Comparison of ENCODE assay signal across 9 cellular contexts in genomic region chr20:32681175-32682084, GRCh38. TPM values are rescaled to one million over a fixed set of nuclear protein-coding genes. Genes with fewer than 3 reads are reported as not detected.
DNase-seq lines count a peak whose midpoint lies in the region; ATAC-seq lines count a peak whose summit lies in the region.
"Had no signal": no experiment of that assay in that cellular context is flagged by ENCODE, and none has a peak within 500 bp of the region (broad histone marks: within the 10 kb centered on the region; RNA-seq: fewer than 3 reads in every experiment).

No MANE protein-coding gene starts in this region.

- no peak overlapping the region for H3K27ac Mint-ChIP-seq in activated naive CD8-positive, alpha-beta T cell treated with anti-CD3 and anti-CD28 coated beads, Interleukin-2, amount 50 U/mL, for 24 hours

- H3K4me3 Mint-ChIP-seq in activated naive CD8-positive, alpha-beta T cell treated with anti-CD3 and anti-CD28 coated beads, Interleukin-2, amount 50 U/mL, for 24 hours: no peak overlapping the region

- intact Hi-C loops in posterior vena cava (cut with DNase I): loop anchor here (5.0 to 10.0 kb wide), 2 partner anchors 83 to 96 kb away; partner anchors contain the start of gene DNMT3B (in 1 of the 2)

- DNase-seq in GF-D8 (lab: John Stamatoyannopoulos, UW) (peak; percentile 83), NCI-H146 (lab: John Stamatoyannopoulos, UW) (peak; percentile 84), posterior vena cava (ENCODE audit: low spot score) (no peak), AG20443 (ENCODE audit: low spot score) (no peak)
- DNase-seq in activated naive CD8-positive, alpha-beta T cell treated with anti-CD3 and anti-CD28 coated beads, Interleukin-2, amount 50 U/mL, for 24 hours: peak; percentile 6
- no peak for DNase-seq in effector memory CD4-positive, alpha-beta T cell
- DNase-seq: heart left ventricle had no signal

- no peaks in the 10 kb centered on the region for H3K9me3 Mint-ChIP-seq in activated naive CD8-positive, alpha-beta T cell treated with anti-CD3 and anti-CD28 coated beads, Interleukin-2, amount 50 U/mL, for 24 hours

- peaks cover 13% of the 10 kb centered on the region for H3K4me1 Mint-ChIP-seq in activated naive CD8-positive, alpha-beta T cell treated with anti-CD3 and anti-CD28 coated beads, Interleukin-2, amount 50 U/mL, for 24 hours

- H3K9ac ChIP-seq in mucosa of stomach (ENCODE audit: low read length): peak overlapping the region; percentile 4

- H3K27me3 Mint-ChIP-seq in activated naive CD8-positive, alpha-beta T cell treated with anti-CD3 and anti-CD28 coated beads, Interleukin-2, amount 50 U/mL, for 24 hours: no peaks in the 10 kb centered on the region

- no peaks in the 10 kb centered on the region for H3K9me3 ChIP-seq in mucosa of stomach (ENCODE audit: control insufficient read depth, low read length)
- H3K9me3 ChIP-seq in effector memory CD4-positive, alpha-beta T cell (ENCODE audit: control insufficient read depth, low read length): no peaks in the 10 kb centered on the region
- H3K9me3 ChIP-seq: heart left ventricle had no signal

- ATAC-seq in activated naive CD8-positive, alpha-beta T cell treated with anti-CD3 and anti-CD28 coated beads, Interleukin-2, amount 50 U/mL, for 24 hours: peak; percentile 48

- no peak overlapping the region for H3K4me3 ChIP-seq in mucosa of stomach (ENCODE audit: low read length)
- no peak overlapping the region for H3K4me3 ChIP-seq in effector memory CD4-positive, alpha-beta T cell (ENCODE audit: insufficient read depth, low read depth, low read length, poor library complexity, severe bottlenecking)
- H3K4me3 ChIP-seq: heart left ventricle had no signal

- no peak overlapping the region for H3K27ac ChIP-seq in effector memory CD4-positive, alpha-beta T cell (ENCODE audit: insufficient read depth, low read length, poor library complexity, severe bottlenecking)

- no peaks in the 10 kb centered on the region for H3K27me3 ChIP-seq in mucosa of stomach (ENCODE audit: control insufficient read depth, insufficient read depth, low read length)
- H3K27me3 ChIP-seq in effector memory CD4-positive, alpha-beta T cell (replicated peaks; ENCODE audit: control insufficient read depth, insufficient read depth, low read length, poor library complexity, severe bottlenecking): no peaks in the 10 kb centered on the region
- H3K27me3 ChIP-seq: heart left ventricle had no signal

- H3K36me3 ChIP-seq in mucosa of stomach (ENCODE audit: control insufficient read depth, insufficient read depth, low read length): no peaks in the 10 kb centered on the region
- H3K36me3 ChIP-seq in effector memory CD4-positive, alpha-beta T cell (ENCODE audit: control insufficient read depth, insufficient read depth, low read length): no peaks in the 10 kb centered on the region
- H3K36me3 ChIP-seq: heart left ventricle had no signal

- peaks cover 5% of the 10 kb centered on the region for H3K4me1 ChIP-seq in mucosa of stomach (ENCODE audit: control insufficient read depth, insufficient read depth, low read length)
- H3K4me1 ChIP-seq in effector memory CD4-positive, alpha-beta T cell (ENCODE audit: control insufficient read depth, insufficient read depth, low read length, poor library complexity, severe bottlenecking): no peaks in the 10 kb centered on the region

- H3K36me3 Mint-ChIP-seq in activated naive CD8-positive, alpha-beta T cell treated with anti-CD3 and anti-CD28 coated beads, Interleukin-2, amount 50 U/mL, for 24 hours (ENCODE audit: low read depth): no peaks in the 10 kb centered on the region

RNA-seq across cellular contexts. Expression of gene C20orf203, which starts 7.7 kb away (rescaled TPM):
- under 1 TPM in 1 of 2 donors, not detected in 1; 0.05 TPM for total RNA-seq in posterior vena cava
- total RNA-seq: NCI-H460 had no signal

Comparison
In these comparisons a context has a peak if more than half of its experiments do, and no peak if none do; other contexts are left out.
1. DNase-seq: peak in GF-D8 (single experiment), NCI-H146 (single experiment) and activated naive CD8-positive, alpha-beta T cell treated with anti-CD3 and anti-CD28 coated beads, Interleukin-2, amount 50 U/mL, for 24 hours (single experiment); none in posterior vena cava (single experiment), AG20443 (single experiment) and effector memory CD4-positive, alpha-beta T cell (0 of 3).